ENCODE assay signal across 10 cellular contexts in genomic region chr5:73822989-73823339, GRCh38.
A peak's percentile ranks its signal among the peaks of the same experiment; 100 is the strongest.
DNase-seq lines count a peak whose midpoint lies in the region; ATAC-seq and TF ChIP-seq lines count a peak whose summit lies in the region.
"Had no signal": no experiment of that assay in that cellular context is flagged by ENCODE, and none has a peak within 500 bp of the region (broad histone marks: within the 10 kb centered on the region; RNA-seq: fewer than 3 reads in every experiment).

No MANE protein-coding gene starts in this region.

- H3K4me2 ChIP-seq in PC-9 (peak overlapping the region; percentile 51), hepatocyte (peak overlapping the region; percentile 37)

- H3K27ac ChIP-seq in PC-9 (peak overlapping the region; percentile 64), hepatocyte (peak overlapping the region; percentile 36), thoracic aorta (peak overlapping the region; percentile 49 to 50), aorta (ENCODE audit: low read depth in 1 of 2, low read length in 2 of 2) (no peak overlapping the region)

- DNase-seq in LHCN-M2 (ENCODE audit: low read depth) (peak; percentile 16), PC-9 (peak; percentile 18 to 82), hepatocyte (ENCODE audit: low spot score) (peak; percentile 34), thoracic aorta (ENCODE audit: low spot score) (no peak), iPS-NIHi11 (ENCODE audit: low spot score) (no peak), medulla oblongata (ENCODE audit: extremely low spot score) (no peak), aorta (no peak)
- DNase-seq: amniotic stem cell, DND-41, T-helper 9 cell had no signal

- H4K20me1 ChIP-seq in PC-9 (ENCODE audit: insufficient read depth) (no peaks in the 10 kb centered on the region), hepatocyte (ENCODE audit: insufficient read depth, poor library complexity, severe bottlenecking) (no peaks in the 10 kb centered on the region)

- no peaks in the 10 kb centered on the region for H3K9me3 ChIP-seq in PC-9 (ENCODE audit: insufficient read depth, low read depth)
- H3K9me3 ChIP-seq in hepatocyte (ENCODE audit: low read depth) = no peaks in the 10 kb centered on the region
- H3K9me3 ChIP-seq in thoracic aorta = no peaks in the 10 kb centered on the region
- H3K9me3 ChIP-seq in aorta (ENCODE audit: control insufficient read depth, low read length) = no peaks in the 10 kb centered on the region

- H3K79me2 ChIP-seq in PC-9 (ENCODE audit: low read depth) (0 out of 2 replicates have a peak, but pooled peaks cover 10% of the 10 kb centered on the region), hepatocyte (no peaks in the 10 kb centered on the region)

- no peak overlapping the region for H2AFZ ChIP-seq in PC-9
- H2AFZ ChIP-seq in hepatocyte = no peak overlapping the region

- ATAC-seq in thoracic aorta (ENCODE audit: insufficient number of reproducible peaks, low FRiP score, low read depth) (no peak), aorta (ENCODE audit: low FRiP score) (no peak)

- TF ChIP-seq CTCF in PC-9 (conservative IDR thresholded peaks at IDR 0.05) = no peak
- TF ChIP-seq CTCF in hepatocyte (IDR thresholded peaks at IDR 0.05; ENCODE audit: poor library complexity) = no peak
- TF ChIP-seq CTCF in thoracic aorta (IDR thresholded peaks at IDR 0.05) = no peak

- H3K36me3 ChIP-seq in PC-9 (ENCODE audit: low read depth) (peaks cover 13% of the 10 kb centered on the region), hepatocyte (replicated peaks; ENCODE audit: insufficient read depth, low read depth) (no peaks in the 10 kb centered on the region), thoracic aorta (no peaks in the 10 kb centered on the region), aorta (ENCODE audit: control insufficient read depth in 1 of 2, insufficient read depth in 2 of 2, low read length in 1 of 2) (no peaks in the 10 kb centered on the region)

- WGBS in hepatocyte (ENCODE audit: low lambda C conversion rate, missing lambda C conversion rate) = 27% methylated on average over 4 of the region's 4 CpGs
- WGBS in aorta, 2 donors = 25 to 41% methylated on average over 4 of the region's 4 CpGs

- no peak overlapping the region; the same call in 1 of the 2 replicates for H3K4me3 ChIP-seq in PC-9
- no peak overlapping the region for H3K4me3 ChIP-seq in hepatocyte
- no peak overlapping the region for H3K4me3 ChIP-seq in thoracic aorta
- no peak overlapping the region for H3K4me3 ChIP-seq in aorta (ENCODE audit: low read length in 2 of 2)

- CTCF ChIA-PET in PC-9 (lab: Charles Lee) = no interaction called here

- H3K9me2 ChIP-seq in PC-9 (ENCODE audit: insufficient read depth) = no peaks in the 10 kb centered on the region
- H3K9me2 ChIP-seq in hepatocyte (replicated peaks; ENCODE audit: insufficient read depth) = no peaks in the 10 kb centered on the region

- H3F3A ChIP-seq in PC-9 (ENCODE audit: insufficient read depth, low read depth) = peaks cover 52% of the 10 kb centered on the region

- peaks cover 93% of the 10 kb centered on the region for H3K4me1 ChIP-seq in PC-9 (replicated peaks; ENCODE audit: insufficient read depth)
- H3K4me1 ChIP-seq in hepatocyte (ENCODE audit: insufficient read depth) = peaks cover 11% of the 10 kb centered on the region
- H3K4me1 ChIP-seq in thoracic aorta (ENCODE audit: control insufficient read depth in 1 of 2, low read depth in 2 of 2) = peaks cover 39 to 60% of the 10 kb centered on the region in 2 donors
- peaks cover 8 to 17% of the 10 kb centered on the region in 2 donors for H3K4me1 ChIP-seq in aorta (ENCODE audit: control insufficient read depth in 1 of 2, insufficient read depth in 2 of 2, low read length in 2 of 2)

- POLR2A ChIA-PET in PC-9 (lab: Charles Lee; ENCODE audit: unreplicated experiment) = interaction anchor here (0.6 kb wide), 2 partner anchors 281 to 1188 kb away, joined by 4 to 5 read pairs; no protein-coding TSS in a partner anchor

- no peaks in the 10 kb centered on the region for H3K27me3 ChIP-seq in PC-9 (ENCODE audit: insufficient read depth, low read depth)
- no peaks in the 10 kb centered on the region for H3K27me3 ChIP-seq in hepatocyte
- no peaks in the 10 kb centered on the region for H3K27me3 ChIP-seq in thoracic aorta (replicated peaks; ENCODE audit: insufficient read depth)
- no peaks in the 10 kb centered on the region for H3K27me3 ChIP-seq in aorta (ENCODE audit: control insufficient read depth in 1 of 2, insufficient read depth in 2 of 2, low read length in 1 of 2)

- no TSS peak for BruUV-seq in PC-9 (replicated peaks; lab: Mats Ljungman, UMichigan)

- intact Hi-C loops in PC-9 (cut with micrococcal nuclease; ENCODE audit: unreplicated experiment) = no loop called here
- intact Hi-C loops in aorta (cut with DNase I) = no loop called here

Comparison
In these comparisons a context has a peak if more than half of its experiments do, and no peak if none do; other contexts are left out.
1. DNase-seq: peak in LHCN-M2 (single experiment), PC-9 (2 of 2) and hepatocyte (single experiment); none in thoracic aorta (single experiment), iPS-NIHi11 (single experiment), medulla oblongata (single experiment) and aorta (0 of 2).
2. H3K27ac ChIP-seq: peak in PC-9 (single experiment), hepatocyte (single experiment) and thoracic aorta (2 of 2); none in aorta (0 of 2).